ENCODE assay signal across 8 cellular contexts in the genomic region with DNA sequence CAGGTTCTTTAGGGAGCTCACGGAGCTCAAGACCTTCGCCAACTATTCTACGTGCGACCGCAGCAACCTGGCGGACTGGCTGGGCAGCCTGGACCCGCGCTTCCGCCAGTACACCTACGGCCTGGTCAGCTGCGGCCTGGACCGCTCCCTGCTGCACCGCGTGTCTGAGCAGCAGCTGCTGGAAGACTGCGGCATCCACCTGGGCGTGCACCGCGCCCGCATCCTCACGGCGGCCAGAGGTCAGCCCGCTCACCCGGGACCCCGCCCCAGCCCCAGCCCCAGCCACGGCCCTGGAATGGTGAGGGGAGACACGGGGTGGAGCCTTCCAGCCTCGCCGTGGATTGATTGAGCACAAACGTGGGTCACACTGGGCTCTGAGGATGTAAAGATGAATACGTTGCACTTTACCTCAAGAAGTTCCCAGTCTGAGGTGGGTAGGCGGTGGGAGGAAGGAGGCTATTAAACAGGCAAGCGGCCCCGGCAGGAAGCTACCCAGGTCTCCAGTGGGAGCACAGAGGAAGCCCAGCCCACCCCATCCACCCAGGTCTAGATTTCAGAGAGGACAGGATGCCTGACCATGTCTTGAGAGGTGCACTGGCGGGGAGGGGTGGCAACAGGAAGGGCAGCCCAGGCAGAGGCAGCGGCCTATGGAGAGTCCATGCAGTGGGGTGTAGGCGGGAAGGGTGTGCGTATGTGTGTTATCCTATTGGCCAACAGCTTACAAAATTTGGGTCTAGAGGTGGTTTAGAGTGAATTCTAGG.
A peak's percentile ranks its signal among the peaks of the same experiment; 100 is the strongest.
DNase-seq lines count a peak whose midpoint lies in the region; ATAC-seq and TF ChIP-seq lines count a peak whose summit lies in the region.

No MANE protein-coding gene starts in this region.

- peak overlapping the region; percentile 80 to 83 for H3K4me3 ChIP-seq in duodenal mucosa (ENCODE audit: low read depth in 1 of 2, low read length in 2 of 2)

- H3K27me3 ChIP-seq in duodenal mucosa (ENCODE audit: control insufficient read depth in 1 of 2, insufficient read depth in 2 of 2, low read length in 2 of 2): no peaks in the 10 kb centered on the region

- peak overlapping the region; percentile 40 for H3K27ac ChIP-seq in duodenal mucosa (ENCODE audit: low read depth, low read length)

- H3K4me1 Mint-ChIP-seq in nephron: no peaks in the 10 kb centered on the region

- H3K9ac ChIP-seq in duodenal mucosa (ENCODE audit: low read depth in 1 of 2, low read length in 2 of 2): peak overlapping the region; percentile 57 to 74

- H3K9me3 Mint-ChIP-seq in nephron: no peaks in the 10 kb centered on the region

- H3K9me3 ChIP-seq in duodenal mucosa (ENCODE audit: control insufficient read depth in 1 of 2, low read length in 2 of 2): no peaks in the 10 kb centered on the region

- peaks cover 37% of the 10 kb centered on the region for H3K36me3 Mint-ChIP-seq in nephron (ENCODE audit: low read depth)

- H3K4me1 ChIP-seq in duodenal mucosa (ENCODE audit: control insufficient read depth in 1 of 2, insufficient read depth in 2 of 2, low read length in 2 of 2): peaks cover 26 to 32% of the 10 kb centered on the region in 2 donors

- peaks cover 58% of the 10 kb centered on the region for H3K27me3 Mint-ChIP-seq in nephron (ENCODE audit: low read depth)

- peak; percentile 34 for ATAC-seq in HG03354 (IDR thresholded peaks at IDR 0.05; ENCODE audit: poor library complexity, severe bottlenecking, unreplicated experiment)
- no peak for ATAC-seq in GM18861 (IDR thresholded peaks at IDR 0.05; ENCODE audit: unreplicated experiment)
- ATAC-seq in GM21723 (IDR thresholded peaks at IDR 0.05; ENCODE audit: unreplicated experiment): no peak

- no peak overlapping the region for H3K27ac Mint-ChIP-seq in nephron

- DNase-seq in DMS79 treated with DMSO at 0.1 percent for 48 hours (lab: John Stamatoyannopoulos, UW): peak; percentile 45
- no peak for DNase-seq in hepatic stellate cell (ENCODE audit: low spot score)
- DNase-seq in EL: no peak

- peaks cover 0 to 18% of the 10 kb centered on the region in 2 donors for H3K36me3 ChIP-seq in duodenal mucosa (ENCODE audit: control insufficient read depth in 1 of 2, insufficient read depth in 2 of 2, low read length in 2 of 2)

- peak overlapping the region; percentile 54 to 66 (median 63) for H3K4me3 Mint-ChIP-seq in nephron

- no peak for TF ChIP-seq CTCF in nephron (IDR thresholded peaks at IDR 0.05; ENCODE audit: unreplicated experiment in 3 of 3)
